ENCODE assay signal across 1 cellular context in the genomic region with DNA sequence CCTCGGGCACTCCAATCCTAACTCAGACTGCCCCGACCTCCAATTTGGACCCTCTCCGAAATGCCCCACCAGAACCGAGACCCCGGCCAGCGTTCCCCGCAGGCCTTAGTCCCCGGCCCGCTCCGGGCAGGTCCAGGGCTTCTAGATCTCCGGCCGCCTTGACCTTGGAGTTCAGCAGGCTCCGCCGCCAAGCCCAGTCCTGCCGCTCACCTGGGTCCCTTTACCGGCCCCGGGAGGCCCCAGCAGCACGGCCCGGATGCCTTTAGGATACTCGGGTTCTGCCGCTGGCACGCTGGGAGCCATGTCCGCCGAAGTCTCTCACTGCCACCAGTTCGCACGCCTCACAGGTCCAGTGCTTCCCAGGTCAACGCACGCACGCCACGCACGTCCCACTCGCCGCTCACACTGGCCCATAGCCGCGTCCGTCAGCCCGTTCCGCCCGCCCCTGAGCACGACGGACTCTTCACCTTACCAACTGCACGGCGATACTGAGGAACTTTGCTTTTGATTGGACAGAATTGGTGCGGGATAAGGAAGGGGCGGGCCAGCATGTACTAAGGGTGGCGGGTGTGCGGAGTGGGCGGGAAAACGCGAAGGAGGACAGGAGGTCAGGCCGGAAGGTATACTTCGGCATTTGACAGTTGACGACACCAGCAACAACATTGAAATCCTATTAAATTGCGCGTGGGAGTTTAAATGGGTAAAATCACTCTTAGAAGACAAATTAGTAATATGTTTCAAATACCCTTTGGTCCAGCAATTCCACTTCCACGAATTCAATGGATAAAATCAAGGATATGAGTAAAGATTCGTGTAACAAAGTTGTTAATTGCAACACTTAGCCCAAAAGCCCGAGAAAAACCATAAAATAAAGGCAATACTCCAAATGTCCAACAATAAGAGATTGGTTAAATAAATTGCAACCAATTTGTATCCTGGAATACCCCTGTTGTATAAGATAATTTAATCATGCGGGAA.
TF ChIP-seq lines count a peak whose summit lies in the region.

A gene (minus strand): TSS at position 358 of the 978 bp plus-strand sequence. CDS start 55 bp downstream, at position 303.

TF ChIP-seq in HEK293, 187 proteins besides CTCF, POLR2A, EP300 and RAD21 (continued from another document):
- TF ChIP-seq, protein P1, sequence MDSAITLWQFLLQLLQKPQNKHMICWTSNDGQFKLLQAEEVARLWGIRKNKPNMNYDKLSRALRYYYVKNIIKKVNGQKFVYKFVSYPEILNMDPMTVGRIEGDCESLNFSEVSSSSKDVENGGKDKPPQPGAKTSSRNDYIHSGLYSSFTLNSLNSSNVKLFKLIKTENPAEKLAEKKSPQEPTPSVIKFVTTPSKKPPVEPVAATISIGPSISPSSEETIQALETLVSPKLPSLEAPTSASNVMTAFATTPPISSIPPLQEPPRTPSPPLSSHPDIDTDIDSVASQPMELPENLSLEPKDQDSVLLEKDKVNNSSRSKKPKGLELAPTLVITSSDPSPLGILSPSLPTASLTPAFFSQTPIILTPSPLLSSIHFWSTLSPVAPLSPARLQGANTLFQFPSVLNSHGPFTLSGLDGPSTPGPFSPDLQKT (IDR thresholded peaks at IDR 0.05; ENCODE audit: borderline replicate concordance, low read depth, low read length) = no peak
- TF ChIP-seq, protein P2, sequence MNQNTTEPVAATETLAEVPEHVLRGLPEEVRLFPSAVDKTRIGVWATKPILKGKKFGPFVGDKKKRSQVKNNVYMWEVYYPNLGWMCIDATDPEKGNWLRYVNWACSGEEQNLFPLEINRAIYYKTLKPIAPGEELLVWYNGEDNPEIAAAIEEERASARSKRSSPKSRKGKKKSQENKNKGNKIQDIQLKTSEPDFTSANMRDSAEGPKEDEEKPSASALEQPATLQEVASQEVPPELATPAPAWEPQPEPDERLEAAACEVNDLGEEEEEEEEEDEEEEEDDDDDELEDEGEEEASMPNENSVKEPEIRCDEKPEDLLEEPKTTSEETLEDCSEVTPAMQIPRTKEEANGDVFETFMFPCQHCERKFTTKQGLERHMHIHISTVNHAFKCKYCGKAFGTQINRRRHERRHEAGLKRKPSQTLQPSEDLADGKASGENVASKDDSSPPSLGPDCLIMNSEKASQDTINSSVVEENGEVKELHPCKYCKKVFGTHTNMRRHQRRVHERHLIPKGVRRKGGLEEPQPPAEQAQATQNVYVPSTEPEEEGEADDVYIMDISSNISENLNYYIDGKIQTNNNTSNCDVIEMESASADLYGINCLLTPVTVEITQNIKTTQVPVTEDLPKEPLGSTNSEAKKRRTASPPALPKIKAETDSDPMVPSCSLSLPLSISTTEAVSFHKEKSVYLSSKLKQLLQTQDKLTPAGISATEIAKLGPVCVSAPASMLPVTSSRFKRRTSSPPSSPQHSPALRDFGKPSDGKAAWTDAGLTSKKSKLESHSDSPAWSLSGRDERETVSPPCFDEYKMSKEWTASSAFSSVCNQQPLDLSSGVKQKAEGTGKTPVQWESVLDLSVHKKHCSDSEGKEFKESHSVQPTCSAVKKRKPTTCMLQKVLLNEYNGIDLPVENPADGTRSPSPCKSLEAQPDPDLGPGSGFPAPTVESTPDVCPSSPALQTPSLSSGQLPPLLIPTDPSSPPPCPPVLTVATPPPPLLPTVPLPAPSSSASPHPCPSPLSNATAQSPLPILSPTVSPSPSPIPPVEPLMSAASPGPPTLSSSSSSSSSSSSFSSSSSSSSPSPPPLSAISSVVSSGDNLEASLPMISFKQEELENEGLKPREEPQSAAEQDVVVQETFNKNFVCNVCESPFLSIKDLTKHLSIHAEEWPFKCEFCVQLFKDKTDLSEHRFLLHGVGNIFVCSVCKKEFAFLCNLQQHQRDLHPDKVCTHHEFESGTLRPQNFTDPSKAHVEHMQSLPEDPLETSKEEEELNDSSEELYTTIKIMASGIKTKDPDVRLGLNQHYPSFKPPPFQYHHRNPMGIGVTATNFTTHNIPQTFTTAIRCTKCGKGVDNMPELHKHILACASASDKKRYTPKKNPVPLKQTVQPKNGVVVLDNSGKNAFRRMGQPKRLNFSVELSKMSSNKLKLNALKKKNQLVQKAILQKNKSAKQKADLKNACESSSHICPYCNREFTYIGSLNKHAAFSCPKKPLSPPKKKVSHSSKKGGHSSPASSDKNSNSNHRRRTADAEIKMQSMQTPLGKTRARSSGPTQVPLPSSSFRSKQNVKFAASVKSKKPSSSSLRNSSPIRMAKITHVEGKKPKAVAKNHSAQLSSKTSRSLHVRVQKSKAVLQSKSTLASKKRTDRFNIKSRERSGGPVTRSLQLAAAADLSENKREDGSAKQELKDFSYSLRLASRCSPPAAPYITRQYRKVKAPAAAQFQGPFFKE (tag by site-specific recombination; IDR thresholded peaks at IDR 0.05; ENCODE audit: borderline replicate concordance) = no peak
- TF ChIP-seq, protein P3, sequence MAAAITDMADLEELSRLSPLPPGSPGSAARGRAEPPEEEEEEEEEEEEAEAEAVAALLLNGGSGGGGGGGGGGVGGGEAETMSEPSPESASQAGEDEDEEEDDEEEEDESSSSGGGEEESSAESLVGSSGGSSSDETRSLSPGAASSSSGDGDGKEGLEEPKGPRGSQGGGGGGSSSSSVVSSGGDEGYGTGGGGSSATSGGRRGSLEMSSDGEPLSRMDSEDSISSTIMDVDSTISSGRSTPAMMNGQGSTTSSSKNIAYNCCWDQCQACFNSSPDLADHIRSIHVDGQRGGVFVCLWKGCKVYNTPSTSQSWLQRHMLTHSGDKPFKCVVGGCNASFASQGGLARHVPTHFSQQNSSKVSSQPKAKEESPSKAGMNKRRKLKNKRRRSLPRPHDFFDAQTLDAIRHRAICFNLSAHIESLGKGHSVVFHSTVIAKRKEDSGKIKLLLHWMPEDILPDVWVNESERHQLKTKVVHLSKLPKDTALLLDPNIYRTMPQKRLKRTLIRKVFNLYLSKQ (tag by site-specific recombination; IDR thresholded peaks at IDR 0.05; ENCODE audit: borderline replicate concordance) = no peak
- TF ChIP-seq WT1 (tag by site-specific recombination; IDR thresholded peaks at IDR 0.05) = peak; percentile 51
- TF ChIP-seq ZBTB20 (tag by site-specific recombination; IDR thresholded peaks at IDR 0.05) = 0 out of 2 replicates have a peak, but pooled peaks have one; percentile 8
- TF ChIP-seq KLF1 (tag by site-specific recombination; IDR thresholded peaks at IDR 0.05) = peak; percentile 72
- 0 out of 2 replicates have a peak, but pooled peaks have one; percentile 36 for TF ChIP-seq ZIC2 (tag by site-specific recombination; IDR thresholded peaks at IDR 0.05)
- TF ChIP-seq, protein P4, sequence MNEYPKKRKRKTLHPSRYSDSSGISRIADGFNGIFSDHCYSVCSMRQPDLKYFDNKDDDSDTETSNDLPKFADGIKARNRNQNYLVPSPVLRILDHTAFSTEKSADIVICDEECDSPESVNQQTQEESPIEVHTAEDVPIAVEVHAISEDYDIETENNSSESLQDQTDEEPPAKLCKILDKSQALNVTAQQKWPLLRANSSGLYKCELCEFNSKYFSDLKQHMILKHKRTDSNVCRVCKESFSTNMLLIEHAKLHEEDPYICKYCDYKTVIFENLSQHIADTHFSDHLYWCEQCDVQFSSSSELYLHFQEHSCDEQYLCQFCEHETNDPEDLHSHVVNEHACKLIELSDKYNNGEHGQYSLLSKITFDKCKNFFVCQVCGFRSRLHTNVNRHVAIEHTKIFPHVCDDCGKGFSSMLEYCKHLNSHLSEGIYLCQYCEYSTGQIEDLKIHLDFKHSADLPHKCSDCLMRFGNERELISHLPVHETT (tag by site-specific recombination; IDR thresholded peaks at IDR 0.05) = peak; percentile 69; the same call in 1 of the 2 replicates
- TF ChIP-seq BCL11A (tag by site-specific recombination; IDR thresholded peaks at IDR 0.05; ENCODE audit: low read depth) = peak; percentile 24; the same call in 1 of the 2 replicates
- no peak for TF ChIP-seq ZNF555 (tag by site-specific recombination; conservative IDR thresholded peaks at IDR 0.05)
- TF ChIP-seq SALL2 (tag by site-specific recombination; IDR thresholded peaks at IDR 0.05; ENCODE audit: borderline replicate concordance) = no peak
- no peak for TF ChIP-seq ZSCAN23 (tag by site-specific recombination; IDR thresholded peaks at IDR 0.05)
- 0 out of 2 replicates have a peak, but pooled peaks have one; percentile 18 for TF ChIP-seq TRIM28 (IDR thresholded peaks at IDR 0.05; ENCODE audit: borderline replicate concordance, low read length)
- TF ChIP-seq, protein P5, sequence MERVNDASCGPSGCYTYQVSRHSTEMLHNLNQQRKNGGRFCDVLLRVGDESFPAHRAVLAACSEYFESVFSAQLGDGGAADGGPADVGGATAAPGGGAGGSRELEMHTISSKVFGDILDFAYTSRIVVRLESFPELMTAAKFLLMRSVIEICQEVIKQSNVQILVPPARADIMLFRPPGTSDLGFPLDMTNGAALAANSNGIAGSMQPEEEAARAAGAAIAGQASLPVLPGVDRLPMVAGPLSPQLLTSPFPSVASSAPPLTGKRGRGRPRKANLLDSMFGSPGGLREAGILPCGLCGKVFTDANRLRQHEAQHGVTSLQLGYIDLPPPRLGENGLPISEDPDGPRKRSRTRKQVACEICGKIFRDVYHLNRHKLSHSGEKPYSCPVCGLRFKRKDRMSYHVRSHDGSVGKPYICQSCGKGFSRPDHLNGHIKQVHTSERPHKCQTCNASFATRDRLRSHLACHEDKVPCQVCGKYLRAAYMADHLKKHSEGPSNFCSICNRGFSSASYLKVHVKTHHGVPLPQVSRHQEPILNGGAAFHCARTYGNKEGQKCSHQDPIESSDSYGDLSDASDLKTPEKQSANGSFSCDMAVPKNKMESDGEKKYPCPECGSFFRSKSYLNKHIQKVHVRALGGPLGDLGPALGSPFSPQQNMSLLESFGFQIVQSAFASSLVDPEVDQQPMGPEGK (tag by site-specific recombination; IDR thresholded peaks at IDR 0.05) = peak; percentile 70
- TF ChIP-seq, protein P6, sequence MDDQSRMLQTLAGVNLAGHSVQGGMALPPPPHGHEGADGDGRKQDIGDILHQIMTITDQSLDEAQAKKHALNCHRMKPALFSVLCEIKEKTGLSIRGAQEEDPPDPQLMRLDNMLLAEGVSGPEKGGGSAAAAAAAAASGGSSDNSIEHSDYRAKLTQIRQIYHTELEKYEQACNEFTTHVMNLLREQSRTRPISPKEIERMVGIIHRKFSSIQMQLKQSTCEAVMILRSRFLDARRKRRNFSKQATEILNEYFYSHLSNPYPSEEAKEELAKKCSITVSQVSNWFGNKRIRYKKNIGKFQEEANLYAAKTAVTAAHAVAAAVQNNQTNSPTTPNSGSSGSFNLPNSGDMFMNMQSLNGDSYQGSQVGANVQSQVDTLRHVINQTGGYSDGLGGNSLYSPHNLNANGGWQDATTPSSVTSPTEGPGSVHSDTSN (CRISPR knock-in tag; IDR thresholded peaks at IDR 0.05) = peak; percentile 100
- no peak for TF ChIP-seq KLF10 (tag by site-specific recombination; IDR thresholded peaks at IDR 0.05)
- TF ChIP-seq EGR2 (tag by site-specific recombination; IDR thresholded peaks at IDR 0.05; ENCODE audit: low read depth) = peak; percentile 97
- no peak; the same call in none of the 2 replicates for TF ChIP-seq YY1 (tag by site-specific recombination; IDR thresholded peaks at IDR 0.05)
- no peak for TF ChIP-seq ZNF37A (tag by site-specific recombination; IDR thresholded peaks at IDR 0.05)
- TF ChIP-seq ZNF214 (tag by site-specific recombination; IDR thresholded peaks at IDR 0.05; ENCODE audit: borderline replicate concordance) = no peak
- TF ChIP-seq ZNF768 (tag by site-specific recombination; IDR thresholded peaks at IDR 0.05) = no peak
- TF ChIP-seq, protein P7, sequence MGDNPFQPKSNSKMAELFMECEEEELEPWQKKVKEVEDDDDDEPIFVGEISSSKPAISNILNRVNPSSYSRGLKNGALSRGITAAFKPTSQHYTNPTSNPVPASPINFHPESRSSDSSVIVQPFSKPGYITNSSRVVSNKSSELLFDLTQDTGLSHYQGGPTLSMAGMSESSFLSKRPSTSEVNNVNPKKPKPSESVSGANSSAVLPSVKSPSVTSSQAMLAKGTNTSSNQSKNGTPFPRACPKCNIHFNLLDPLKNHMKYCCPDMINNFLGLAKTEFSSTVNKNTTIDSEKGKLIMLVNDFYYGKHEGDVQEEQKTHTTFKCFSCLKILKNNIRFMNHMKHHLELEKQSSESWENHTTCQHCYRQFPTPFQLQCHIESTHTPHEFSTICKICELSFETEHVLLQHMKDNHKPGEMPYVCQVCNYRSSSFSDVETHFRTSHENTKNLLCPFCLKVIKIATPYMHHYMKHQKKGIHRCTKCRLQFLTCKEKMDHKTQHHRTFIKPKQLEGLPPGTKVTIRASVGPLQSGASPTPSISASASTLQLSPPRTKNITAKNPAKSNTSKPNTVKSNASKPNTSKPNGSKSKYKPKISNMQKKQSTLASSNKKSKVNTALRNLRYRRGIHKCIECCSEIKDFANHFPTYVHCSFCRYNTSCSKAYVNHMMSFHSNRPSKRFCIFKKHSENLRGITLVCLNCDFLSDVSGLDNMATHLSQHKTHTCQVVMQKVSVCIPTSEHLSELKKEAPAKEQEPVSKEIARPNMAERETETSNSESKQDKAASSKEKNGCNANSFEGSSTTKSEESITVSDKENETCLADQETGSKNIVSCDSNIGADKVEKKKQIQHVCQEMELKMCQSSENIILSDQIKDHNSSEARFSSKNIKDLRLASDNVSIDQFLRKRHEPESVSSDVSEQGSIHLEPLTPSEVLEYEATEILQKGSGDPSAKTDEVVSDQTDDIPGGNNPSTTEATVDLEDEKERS (tag by site-specific recombination; IDR thresholded peaks at IDR 0.05) = 0 out of 2 replicates have a peak, but pooled peaks have one; percentile 11
- TF ChIP-seq, protein P8, sequence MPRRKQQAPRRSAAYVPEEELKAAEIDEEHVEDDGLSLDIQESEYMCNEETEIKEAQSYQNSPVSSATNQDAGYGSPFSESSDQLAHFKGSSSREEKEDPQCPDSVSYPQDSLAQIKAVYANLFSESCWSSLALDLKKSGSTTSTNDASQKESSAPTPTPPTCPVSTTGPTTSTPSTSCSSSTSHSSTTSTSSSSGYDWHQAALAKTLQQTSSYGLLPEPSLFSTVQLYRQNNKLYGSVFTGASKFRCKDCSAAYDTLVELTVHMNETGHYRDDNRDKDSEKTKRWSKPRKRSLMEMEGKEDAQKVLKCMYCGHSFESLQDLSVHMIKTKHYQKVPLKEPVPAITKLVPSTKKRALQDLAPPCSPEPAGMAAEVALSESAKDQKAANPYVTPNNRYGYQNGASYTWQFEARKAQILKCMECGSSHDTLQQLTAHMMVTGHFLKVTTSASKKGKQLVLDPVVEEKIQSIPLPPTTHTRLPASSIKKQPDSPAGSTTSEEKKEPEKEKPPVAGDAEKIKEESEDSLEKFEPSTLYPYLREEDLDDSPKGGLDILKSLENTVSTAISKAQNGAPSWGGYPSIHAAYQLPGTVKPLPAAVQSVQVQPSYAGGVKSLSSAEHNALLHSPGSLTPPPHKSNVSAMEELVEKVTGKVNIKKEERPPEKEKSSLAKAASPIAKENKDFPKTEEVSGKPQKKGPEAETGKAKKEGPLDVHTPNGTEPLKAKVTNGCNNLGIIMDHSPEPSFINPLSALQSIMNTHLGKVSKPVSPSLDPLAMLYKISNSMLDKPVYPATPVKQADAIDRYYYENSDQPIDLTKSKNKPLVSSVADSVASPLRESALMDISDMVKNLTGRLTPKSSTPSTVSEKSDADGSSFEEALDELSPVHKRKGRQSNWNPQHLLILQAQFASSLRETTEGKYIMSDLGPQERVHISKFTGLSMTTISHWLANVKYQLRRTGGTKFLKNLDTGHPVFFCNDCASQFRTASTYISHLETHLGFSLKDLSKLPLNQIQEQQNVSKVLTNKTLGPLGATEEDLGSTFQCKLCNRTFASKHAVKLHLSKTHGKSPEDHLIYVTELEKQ (tag by site-specific recombination; IDR thresholded peaks at IDR 0.05; ENCODE audit: borderline replicate concordance) = no peak
- TF ChIP-seq ZNF707 (tag by site-specific recombination; IDR thresholded peaks at IDR 0.05) = no peak
- TF ChIP-seq ZNF776 (tag by site-specific recombination; IDR thresholded peaks at IDR 0.05; ENCODE audit: borderline replicate concordance) = no peak
- TF ChIP-seq ZNF112 (tag by site-specific recombination; IDR thresholded peaks at IDR 0.05) = no peak
